In the genomic region with DNA sequence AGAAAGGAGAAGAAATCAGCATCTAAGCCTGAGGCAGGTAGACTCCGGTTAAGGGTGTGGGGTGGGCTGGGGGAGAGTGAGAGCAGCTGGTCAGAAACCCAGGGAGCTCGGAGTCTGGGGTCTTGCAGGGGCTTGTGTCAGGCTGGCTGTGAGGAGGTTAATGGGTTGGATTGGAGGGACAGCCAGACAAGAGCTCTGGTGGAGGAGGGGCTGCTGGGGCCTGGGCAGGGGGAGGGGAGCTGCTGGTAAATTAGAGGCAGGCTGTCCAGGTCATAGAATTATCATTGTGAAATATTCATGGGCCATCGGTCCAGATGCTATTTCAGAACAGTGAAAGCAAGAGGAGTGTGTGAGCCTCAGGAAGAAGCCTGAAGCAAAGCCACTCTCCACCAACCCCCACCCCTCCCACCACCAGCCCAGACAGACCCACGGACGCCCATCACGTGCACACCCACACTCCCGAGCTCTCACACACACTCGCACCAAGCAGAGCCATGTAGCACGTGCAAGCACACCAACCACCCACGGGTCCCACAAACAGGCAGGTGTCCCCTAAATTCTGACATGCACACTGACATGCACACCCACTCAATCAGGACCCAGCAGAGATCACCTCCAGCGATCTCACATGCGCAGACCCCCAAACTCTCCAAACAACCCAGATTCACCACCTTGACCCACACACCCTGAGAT, we compare ENCODE assay signal across 1 cellular context.
TF ChIP-seq lines count a peak whose summit lies in the region.

No MANE protein-coding gene starts in this region.

TF ChIP-seq in SK-N-SH treated with all-trans-retinoic acid at 6 μM for 48 hours, 23 proteins besides CTCF, POLR2A, EP300 and RAD21 (continued from another document):
- TF ChIP-seq, protein P1, sequence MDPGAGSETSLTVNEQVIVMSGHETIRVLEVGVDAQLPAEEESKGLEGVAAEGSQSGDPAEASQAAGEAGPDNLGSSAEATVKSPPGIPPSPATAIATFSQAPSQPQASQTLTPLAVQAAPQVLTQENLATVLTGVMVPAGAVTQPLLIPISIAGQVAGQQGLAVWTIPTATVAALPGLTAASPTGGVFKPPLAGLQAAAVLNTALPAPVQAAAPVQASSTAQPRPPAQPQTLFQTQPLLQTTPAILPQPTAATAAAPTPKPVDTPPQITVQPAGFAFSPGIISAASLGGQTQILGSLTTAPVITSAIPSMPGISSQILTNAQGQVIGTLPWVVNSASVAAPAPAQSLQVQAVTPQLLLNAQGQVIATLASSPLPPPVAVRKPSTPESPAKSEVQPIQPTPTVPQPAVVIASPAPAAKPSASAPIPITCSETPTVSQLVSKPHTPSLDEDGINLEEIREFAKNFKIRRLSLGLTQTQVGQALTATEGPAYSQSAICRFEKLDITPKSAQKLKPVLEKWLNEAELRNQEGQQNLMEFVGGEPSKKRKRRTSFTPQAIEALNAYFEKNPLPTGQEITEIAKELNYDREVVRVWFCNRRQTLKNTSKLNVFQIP (CRISPR knock-in tag; IDR thresholded peaks at IDR 0.05; ENCODE audit: borderline replicate concordance, low read depth), result no peak
- no peak for TF ChIP-seq ISL1 (CRISPR knock-in tag; IDR thresholded peaks at IDR 0.05)
- TF ChIP-seq CSDC2 (CRISPR knock-in tag; IDR thresholded peaks at IDR 0.05), result no peak
- TF ChIP-seq, protein P2, sequence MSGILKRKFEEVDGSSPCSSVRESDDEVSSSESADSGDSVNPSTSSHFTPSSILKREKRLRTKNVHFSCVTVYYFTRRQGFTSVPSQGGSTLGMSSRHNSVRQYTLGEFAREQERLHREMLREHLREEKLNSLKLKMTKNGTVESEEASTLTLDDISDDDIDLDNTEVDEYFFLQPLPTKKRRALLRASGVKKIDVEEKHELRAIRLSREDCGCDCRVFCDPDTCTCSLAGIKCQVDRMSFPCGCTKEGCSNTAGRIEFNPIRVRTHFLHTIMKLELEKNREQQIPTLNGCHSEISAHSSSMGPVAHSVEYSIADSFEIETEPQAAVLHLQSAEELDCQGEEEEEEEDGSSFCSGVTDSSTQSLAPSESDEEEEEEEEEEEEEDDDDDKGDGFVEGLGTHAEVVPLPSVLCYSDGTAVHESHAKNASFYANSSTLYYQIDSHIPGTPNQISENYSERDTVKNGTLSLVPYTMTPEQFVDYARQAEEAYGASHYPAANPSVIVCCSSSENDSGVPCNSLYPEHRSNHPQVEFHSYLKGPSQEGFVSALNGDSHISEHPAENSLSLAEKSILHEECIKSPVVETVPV (CRISPR knock-in tag; IDR thresholded peaks at IDR 0.05), result no peak
